15 cellular contexts compared by ENCODE assay signal in genomic region chr11:12132790-12133145, GRCh38.
"Had no signal": no experiment of that assay in that cellular context is flagged by ENCODE, and none has a peak within 500 bp of the region (broad histone marks: within the 10 kb centered on the region; RNA-seq: fewer than 3 reads in every experiment).

No MANE protein-coding gene starts in this region.

- H3K4me3 Mint-ChIP-seq: activated CD8-positive, alpha-beta T cell treated with anti-CD3 and anti-CD28 coated beads, Interleukin-2, amount 10 ng/mL, durations not matched to agents 7 days and 5 days; activated naive CD4-positive, alpha-beta T cell treated with anti-CD3 and anti-CD28 coated beads, Interleukin-2, amount 10 ng/mL, durations not matched to agents 7 days and 5 days; activated T-cell treated with anti-CD3 and anti-CD28 coated beads, Interleukin-2, amount 50 U/mL, for 24 hours; effector memory CD8-positive, alpha-beta T cell; mesothelial cell of epicardium; natural killer cell treated with Interleukin-12 subunit alpha and Interleukin-12 subunit beta and Interleukin-15 and Interleukin-18, amount 100 ng/mL, for 72 hours; stimulated activated naive B cell treated with anti-CD40 and anti-IgM and Interleukin-4, amounts not matched to agents 10 μg/mL and 1 μg/mL and 100 μg/mL, for 72 hours had no signal

- ATAC-seq: effector memory CD8-positive, alpha-beta T cell; foreskin keratinocyte; natural killer cell treated with Interleukin-12 subunit alpha and Interleukin-12 subunit beta and Interleukin-15 and Interleukin-18, amount 100 ng/mL, for 72 hours; stimulated activated naive B cell treated with anti-CD40 and anti-IgM and Interleukin-4, amounts not matched to agents 10 μg/mL and 1 μg/mL and 100 μg/mL, for 72 hours had no signal

- H3K9me3 Mint-ChIP-seq: activated naive CD4-positive, alpha-beta T cell treated with anti-CD3 and anti-CD28 coated beads, Interleukin-2, amount 10 ng/mL, durations not matched to agents 7 days and 5 days; activated T-cell treated with anti-CD3 and anti-CD28 coated beads, Interleukin-2, amount 50 U/mL, for 24 hours; effector memory CD8-positive, alpha-beta T cell; mesothelial cell of epicardium; natural killer cell treated with Interleukin-12 subunit alpha and Interleukin-12 subunit beta and Interleukin-15 and Interleukin-18, amount 100 ng/mL, for 72 hours; stimulated activated naive B cell treated with anti-CD40 and anti-IgM and Interleukin-4, amounts not matched to agents 10 μg/mL and 1 μg/mL and 100 μg/mL, for 72 hours had no signal

- H3K27ac Mint-ChIP-seq: activated T-cell treated with anti-CD3 and anti-CD28 coated beads, Interleukin-2, amount 50 U/mL, for 24 hours; mesothelial cell of epicardium; natural killer cell treated with Interleukin-12 subunit alpha and Interleukin-12 subunit beta and Interleukin-15 and Interleukin-18, amount 100 ng/mL, for 72 hours; stimulated activated naive B cell treated with anti-CD40 and anti-IgM and Interleukin-4, amounts not matched to agents 10 μg/mL and 1 μg/mL and 100 μg/mL, for 72 hours had no signal

- H3K4me3 ChIP-seq: breast epithelium had no signal

- H3K36me3 Mint-ChIP-seq: mesothelial cell of epicardium; natural killer cell treated with Interleukin-12 subunit alpha and Interleukin-12 subunit beta and Interleukin-15 and Interleukin-18, amount 100 ng/mL, for 72 hours; stimulated activated naive B cell treated with anti-CD40 and anti-IgM and Interleukin-4, amounts not matched to agents 10 μg/mL and 1 μg/mL and 100 μg/mL, for 72 hours had no signal

- FAIRE-seq: astrocyte, kidney, urothelium cell line had no signal

- H3K36me3 ChIP-seq: breast epithelium, neutrophil, WERI-Rb-1 had no signal

- H3K27me3 ChIP-seq: breast epithelium, foreskin keratinocyte, neutrophil had no signal

- H3K27ac ChIP-seq: foreskin keratinocyte, neutrophil, WERI-Rb-1 had no signal

- H3K27me3 Mint-ChIP-seq: activated T-cell treated with anti-CD3 and anti-CD28 coated beads, Interleukin-2, amount 50 U/mL, for 24 hours; effector memory CD8-positive, alpha-beta T cell; natural killer cell treated with Interleukin-12 subunit alpha and Interleukin-12 subunit beta and Interleukin-15 and Interleukin-18, amount 100 ng/mL, for 72 hours had no signal

- DNase-seq: activated CD8-positive, alpha-beta T cell treated with anti-CD3 and anti-CD28 coated beads, Interleukin-2, amount 10 ng/mL, durations not matched to agents 7 days and 5 days; activated T-cell treated with anti-CD3 and anti-CD28 coated beads, Interleukin-2, amount 50 U/mL, for 24 hours; effector memory CD8-positive, alpha-beta T cell; foreskin keratinocyte; head of caudate nucleus; kidney; stimulated activated naive B cell treated with anti-CD40 and anti-IgM and Interleukin-4, amounts not matched to agents 10 μg/mL and 1 μg/mL and 100 μg/mL, for 72 hours; WERI-Rb-1 had no signal

- H3K9me3 ChIP-seq: breast epithelium, neutrophil had no signal
